8 cellular contexts compared by ENCODE assay signal in genomic region chr17:409308-409847, GRCh38. TPM values are rescaled to one million over a fixed set of nuclear protein-coding genes. Genes with fewer than 3 reads are reported as not detected.
DNase-seq lines count a peak whose midpoint lies in the region; ATAC-seq and TF ChIP-seq lines count a peak whose summit lies in the region.

No MANE protein-coding gene starts in this region.

- CTCF ChIA-PET in activated naive CD4-positive, alpha-beta T cell treated with anti-CD3 and anti-CD28 coated beads for 36 hours (lab: Charles Lee): no interaction called here

- H3K27me3 ChIP-seq in lower lobe of right lung (ENCODE audit: low read depth): no peaks in the 10 kb centered on the region
- H3K27me3 ChIP-seq in tibial nerve: no peaks in the 10 kb centered on the region

- peaks cover 28% of the 10 kb centered on the region for H3K36me3 Mint-ChIP-seq in activated naive CD4-positive, alpha-beta T cell treated with anti-CD3 and anti-CD28 coated beads for 36 hours (ENCODE audit: low read depth)

- H3K9me3 ChIP-seq in lower lobe of right lung (no peaks in the 10 kb centered on the region), tibial nerve (no peaks in the 10 kb centered on the region)

- intact Hi-C loops in activated naive CD4-positive, alpha-beta T cell treated with anti-CD3 and anti-CD28 coated beads for 36 hours (cut with micrococcal nuclease): no loop called here
- intact Hi-C loops in lower lobe of right lung (cut with DNase I): no loop called here

- TF ChIP-seq CTCF in astrocyte of the cerebellum (IDR thresholded peaks at IDR 0.05; ENCODE audit: low read depth, low read length, missing control alignments) (no peak), lower lobe of right lung (IDR thresholded peaks at IDR 0.05) (no peak), tibial nerve (IDR thresholded peaks at IDR 0.05) (no peak), GM10266 (IDR thresholded peaks at IDR 0.05; ENCODE audit: control insufficient read depth, insufficient read depth, low read depth, missing control alignments) (no peak)

- H3K27ac Mint-ChIP-seq in activated naive CD4-positive, alpha-beta T cell treated with anti-CD3 and anti-CD28 coated beads for 36 hours: peak overlapping the region; percentile 89

- H3K36me3 ChIP-seq in lower lobe of right lung: peaks cover 7% of the 10 kb centered on the region
- H3K36me3 ChIP-seq in tibial nerve: peaks cover 0 to 14% (median 0%) of the 10 kb centered on the region in 3 donors

- in situ Hi-C loops in astrocyte of the cerebellum (cut with HindIII; ENCODE audit: low sequenced_read_pairs): no loop called here

- no peak for ATAC-seq in lower lobe of right lung

- H3K9me3 Mint-ChIP-seq in activated naive CD4-positive, alpha-beta T cell treated with anti-CD3 and anti-CD28 coated beads for 36 hours: no peaks in the 10 kb centered on the region

- 72 to 81% methylated on average over 16 of the region's 16 CpGs for WGBS in tibial nerve, 2 donors

- TF ChIP-seq POLR2A in tibial nerve (IDR thresholded peaks at IDR 0.05): no peak

- H3K27ac ChIP-seq in lower lobe of right lung: peak overlapping the region; percentile 70
- H3K27ac ChIP-seq in tibial nerve: peak overlapping the region in 3 of 4 donors; percentile 70 to 83 (median 73)

- H3K4me1 Mint-ChIP-seq in activated naive CD4-positive, alpha-beta T cell treated with anti-CD3 and anti-CD28 coated beads for 36 hours (ENCODE audit: low read depth): peaks cover 62% of the 10 kb centered on the region

- H3K4me1 ChIP-seq in lower lobe of right lung: peaks cover 26% of the 10 kb centered on the region
- peaks cover 0 to 25% (median 4%) of the 10 kb centered on the region in 4 donors for H3K4me1 ChIP-seq in tibial nerve

- peaks cover 3% of the 10 kb centered on the region for H3K27me3 Mint-ChIP-seq in activated naive CD4-positive, alpha-beta T cell treated with anti-CD3 and anti-CD28 coated beads for 36 hours (ENCODE audit: low read depth)

- H3K4me3 Mint-ChIP-seq in activated naive CD4-positive, alpha-beta T cell treated with anti-CD3 and anti-CD28 coated beads for 36 hours: peak overlapping the region; percentile 76

- no peak for TF ChIP-seq EP300 in tibial nerve (IDR thresholded peaks at IDR 0.05)

- no peak for DNase-seq in activated naive CD4-positive, alpha-beta T cell treated with anti-CD3 and anti-CD28 coated beads for 36 hours
- no peak for DNase-seq in activated naive CD4-positive, alpha-beta T cell treated with Interleukin-2 at 50 U/mL for 16 hours
- DNase-seq in astrocyte of the cerebellum (ENCODE audit: low read depth): no peak
- no peak for DNase-seq in lower lobe of right lung
- DNase-seq in tibial nerve (ENCODE audit: low spot score in 2 of 2): no peak
- no peak for DNase-seq in KG1 (lab: John Stamatoyannopoulos, UW)
- DNase-seq in GM10266 (ENCODE audit: extremely low spot score): no peak
- no peak for DNase-seq in NCI-H1694 treated with DMSO at 0.1 percent for 48 hours (lab: John Stamatoyannopoulos, UW)

- H3K4me3 ChIP-seq in astrocyte of the cerebellum (ENCODE audit: low read depth, low read length) (peak overlapping the region; percentile 24), lower lobe of right lung (peak overlapping the region; percentile 93), tibial nerve (peak overlapping the region; percentile 21 to 98 (median 75))

RNA-seq across cellular contexts. Expression of gene RFLNB, which starts 36.4 kb away (rescaled TPM):
- total RNA-seq in activated naive CD4-positive, alpha-beta T cell treated with anti-CD3 and anti-CD28 coated beads for 36 hours: 10 to 100 TPM; 34.3 to 35.6 TPM
- total RNA-seq in lower lobe of right lung (22.1 TPM), tibial nerve (10 to 100 TPM in 2 of 4 donors, 1 to 10 TPM in 2; 5.0 to 14.3 (median 9.0) TPM)

RNA-seq across cellular contexts. Expression of gene RPH3AL, which starts 56.8 kb away (rescaled TPM):
- total RNA-seq in activated naive CD4-positive, alpha-beta T cell treated with anti-CD3 and anti-CD28 coated beads for 36 hours: 1 to 10 TPM; 1.6 to 2.2 TPM
- total RNA-seq in lower lobe of right lung (38.7 TPM), tibial nerve (10 to 100 TPM in 3 of 4 donors, 1 to 10 TPM in 1; 9.6 to 62.4 (median 41.9) TPM)

Comparison
In these comparisons a context has a peak if more than half of its experiments do, and no peak if none do; other contexts are left out.
1. H3K4me3 ChIP-seq: peak in every context shown above with its lines; median percentile 93 in lower lobe of right lung; 75 in tibial nerve; 24 in astrocyte of the cerebellum.